In the genomic region with DNA sequence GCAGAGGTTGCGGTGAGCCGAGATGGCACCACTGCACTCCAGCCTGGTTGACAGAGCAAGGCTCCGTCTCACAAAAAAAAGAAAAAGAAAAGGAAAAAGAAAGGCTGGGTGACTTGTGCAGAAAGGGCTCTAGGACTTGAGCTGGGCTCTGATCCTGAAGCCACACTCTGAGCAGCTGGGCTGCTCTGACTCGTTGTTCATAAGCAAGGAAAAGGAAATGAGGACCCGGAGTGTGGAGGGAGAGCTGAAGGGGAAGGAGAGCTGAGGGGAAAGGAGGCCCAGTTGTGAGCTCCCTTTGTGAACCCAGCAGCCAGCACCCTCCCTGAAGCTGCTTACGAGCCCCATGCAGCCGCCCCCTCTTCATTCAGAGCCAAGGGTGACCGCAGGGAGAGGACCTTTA, we compare ENCODE assay signal across 9 cellular contexts. TPM values are rescaled to one million over a fixed set of nuclear protein-coding genes. Genes with fewer than 3 reads are reported as not detected.
DNase-seq lines count a peak whose midpoint lies in the region; TF ChIP-seq lines count a peak whose summit lies in the region.
"Had no signal": no experiment of that assay in that cellular context is flagged by ENCODE, and none has a peak within 500 bp of the region (broad histone marks: within the 10 kb centered on the region; RNA-seq: fewer than 3 reads in every experiment).

No MANE protein-coding gene starts in this region.

- H3K9me3 Mint-ChIP-seq in activated naive CD4-positive, alpha-beta T cell treated with anti-CD3 and anti-CD28 coated beads for 36 hours, result no peaks in the 10 kb centered on the region
- no peaks in the 10 kb centered on the region for H3K9me3 Mint-ChIP-seq in activated T-helper 2 cell treated with anti-CD3 and anti-CD28 coated beads, Interferon-gamma antibody, Interleukin-2, Interleukin-4, amounts not matched to agents 10 μg/mL and 5 μg/mL and 100 μg/mL, durations not matched to agents 14 hours and 24 hours and 36 hours
- H3K9me3 Mint-ChIP-seq in mesothelial cell of epicardium (no peaks in the 10 kb centered on the region), osteocyte (ENCODE audit: unreplicated experiment) (no peaks in the 10 kb centered on the region)

- peak overlapping the region; percentile 82 for H3K27ac Mint-ChIP-seq in activated naive CD4-positive, alpha-beta T cell treated with anti-CD3 and anti-CD28 coated beads for 36 hours
- H3K27ac Mint-ChIP-seq in activated T-helper 2 cell treated with anti-CD3 and anti-CD28 coated beads, Interferon-gamma antibody, Interleukin-2, Interleukin-4, amounts not matched to agents 10 μg/mL and 5 μg/mL and 100 μg/mL, durations not matched to agents 14 hours and 24 hours and 36 hours, result peak overlapping the region; percentile 82
- peak overlapping the region; percentile 47 for H3K27ac Mint-ChIP-seq in mesothelial cell of epicardium
- no peak overlapping the region for H3K27ac Mint-ChIP-seq in osteocyte (ENCODE audit: unreplicated experiment)

- H3K4me1 Mint-ChIP-seq in activated naive CD4-positive, alpha-beta T cell treated with anti-CD3 and anti-CD28 coated beads for 36 hours (ENCODE audit: low read depth), result peaks cover 40% of the 10 kb centered on the region
- H3K4me1 Mint-ChIP-seq in activated T-helper 2 cell treated with anti-CD3 and anti-CD28 coated beads, Interferon-gamma antibody, Interleukin-2, Interleukin-4, amounts not matched to agents 10 μg/mL and 5 μg/mL and 100 μg/mL, durations not matched to agents 14 hours and 24 hours and 36 hours (ENCODE audit: low read depth), result peaks cover 20% of the 10 kb centered on the region
- peaks cover 6% of the 10 kb centered on the region for H3K4me1 Mint-ChIP-seq in mesothelial cell of epicardium
- peaks cover 7% of the 10 kb centered on the region for H3K4me1 Mint-ChIP-seq in osteocyte (ENCODE audit: unreplicated experiment)

- TF ChIP-seq CTCF in mesothelial cell of epicardium (IDR thresholded peaks at IDR 0.05; ENCODE audit: unreplicated experiment) (no peak), tibial artery (IDR thresholded peaks at IDR 0.05) (no peak), osteocyte (IDR thresholded peaks at IDR 0.05) (no peak)

- peaks cover 7% of the 10 kb centered on the region for H3K36me3 Mint-ChIP-seq in activated naive CD4-positive, alpha-beta T cell treated with anti-CD3 and anti-CD28 coated beads for 36 hours (ENCODE audit: low read depth)
- H3K36me3 Mint-ChIP-seq in activated T-helper 2 cell treated with anti-CD3 and anti-CD28 coated beads, Interferon-gamma antibody, Interleukin-2, Interleukin-4, amounts not matched to agents 10 μg/mL and 5 μg/mL and 100 μg/mL, durations not matched to agents 14 hours and 24 hours and 36 hours (ENCODE audit: low read depth), result peaks cover 17% of the 10 kb centered on the region
- H3K36me3 Mint-ChIP-seq in mesothelial cell of epicardium, result peaks cover 12% of the 10 kb centered on the region
- H3K36me3 Mint-ChIP-seq in osteocyte (ENCODE audit: unreplicated experiment), result peaks cover 2% of the 10 kb centered on the region

- no peak overlapping the region for H3K4me3 Mint-ChIP-seq in activated naive CD4-positive, alpha-beta T cell treated with anti-CD3 and anti-CD28 coated beads for 36 hours
- peak overlapping the region; percentile 21 for H3K4me3 Mint-ChIP-seq in activated T-helper 2 cell treated with anti-CD3 and anti-CD28 coated beads, Interferon-gamma antibody, Interleukin-2, Interleukin-4, amounts not matched to agents 10 μg/mL and 5 μg/mL and 100 μg/mL, durations not matched to agents 14 hours and 24 hours and 36 hours (ENCODE audit: low read depth)
- no peak overlapping the region for H3K4me3 Mint-ChIP-seq in mesothelial cell of epicardium
- H3K4me3 Mint-ChIP-seq in osteocyte (ENCODE audit: unreplicated experiment), result no peak overlapping the region

- intact Hi-C loops in activated naive CD4-positive, alpha-beta T cell treated with anti-CD3 and anti-CD28 coated beads for 36 hours (cut with micrococcal nuclease), result loop anchor here (2.0 to 5.0 kb wide), 3 partner anchors 14 to 180 kb away; partner anchors contain the start of genes GCAT and GGA1
- intact Hi-C loops in activated T-helper 2 cell treated with anti-CD3 and anti-CD28 coated beads, Interferon-gamma antibody, Interleukin-2, Interleukin-4, amounts not matched to agents 10 μg/mL and 5 μg/mL and 100 μg/mL, durations not matched to agents 14 hours and 24 hours and 36 hours (cut with micrococcal nuclease), result loop anchor here (2.0 kb wide), 1 partner anchor 18 kb away; the partner anchor contains the start of gene GGA1
- intact Hi-C loops in tibial artery (cut with DNase I; ENCODE audit: low total_unique reads), result no loop called here

- CTCF ChIA-PET in activated naive CD4-positive, alpha-beta T cell treated with anti-CD3 and anti-CD28 coated beads for 36 hours (lab: Charles Lee), result interaction anchor here (0.6 to 6.3 kb wide), 8 partner anchors 10 to 236 kb away, joined by 3 to 77 read pairs (median 5); partner anchors contain the start of genes GGA1 and PDXP

- DNase-seq in activated naive CD4-positive, alpha-beta T cell treated with anti-CD3 and anti-CD28 coated beads for 36 hours, result no peak
- DNase-seq in activated naive CD4-positive, alpha-beta T cell treated with anti-CD3 and anti-CD28 coated beads, Interleukin-2, amount 50 U/mL, for 16 hours, result no peak
- DNase-seq in activated T-helper 2 cell treated with anti-CD3 and anti-CD28 coated beads, Interferon-gamma antibody, Interleukin-2, Interleukin-4, amounts not matched to agents 10 μg/mL and 5 μg/mL and 100 μg/mL, durations not matched to agents 14 hours and 24 hours and 36 hours (ENCODE audit: low spot score), result no peak
- DNase-seq in mesothelial cell of epicardium (ENCODE audit: low spot score in 2 of 2, unreplicated experiment in 2 of 2), result no peak
- no peak for DNase-seq in tibial artery
- no peak for DNase-seq in osteocyte (ENCODE audit: extremely low spot score, unreplicated experiment)
- DNase-seq in kidney glomerular epithelial cell (lab: John Stamatoyannopoulos, UW), result no peak
- DNase-seq in NCI-H1092 treated with DMSO at 0.1 percent for 48 hours (lab: John Stamatoyannopoulos, UW), result no peak
- DNase-seq: NCI-H1694 had no signal

- H3K9me3 ChIP-seq in tibial artery, result no peaks in the 10 kb centered on the region

- H3K27ac ChIP-seq in tibial artery, result peak overlapping the region; percentile 58 to 75

- H3K36me3 ChIP-seq in tibial artery, result peaks cover 5 to 79% (median 38%) of the 10 kb centered on the region in 3 donors

- no peaks in the 10 kb centered on the region for H3K27me3 Mint-ChIP-seq in activated naive CD4-positive, alpha-beta T cell treated with anti-CD3 and anti-CD28 coated beads for 36 hours (ENCODE audit: low read depth)
- H3K27me3 Mint-ChIP-seq in activated T-helper 2 cell treated with anti-CD3 and anti-CD28 coated beads, Interferon-gamma antibody, Interleukin-2, Interleukin-4, amounts not matched to agents 10 μg/mL and 5 μg/mL and 100 μg/mL, durations not matched to agents 14 hours and 24 hours and 36 hours (ENCODE audit: low read depth), result no peaks in the 10 kb centered on the region
- H3K27me3 Mint-ChIP-seq in mesothelial cell of epicardium (ENCODE audit: low read depth) (no peaks in the 10 kb centered on the region), osteocyte (ENCODE audit: unreplicated experiment) (no peaks in the 10 kb centered on the region)

- no peak overlapping the region for H3K4me3 ChIP-seq in tibial artery

- peaks cover 0 to 26% (median 14%) of the 10 kb centered on the region in 4 donors for H3K4me1 ChIP-seq in tibial artery

- H3K27me3 ChIP-seq in tibial artery, result no peaks in the 10 kb centered on the region

RNA-seq across cellular contexts. Expression of gene SH3BP1, which starts 12.4 kb away (rescaled TPM):
- 10 to 100 TPM; 45.9 to 51.0 TPM for total RNA-seq in activated naive CD4-positive, alpha-beta T cell treated with anti-CD3 and anti-CD28 coated beads for 36 hours
- total RNA-seq in activated T-helper 2 cell treated with anti-CD3 and anti-CD28 coated beads, Interferon-gamma antibody, Interleukin-2, Interleukin-4, amounts not matched to agents 10 μg/mL and 5 μg/mL and 100 μg/mL, durations not matched to agents 14 hours and 24 hours and 36 hours, result 117 and 122 TPM in 2 replicates
- 30.0 to 33.0 TPM (median 31.9 TPM) in 3 replicates for total RNA-seq in mesothelial cell of epicardium
- 6.9 and 8.3 TPM in 2 replicates for total RNA-seq in osteocyte

RNA-seq across cellular contexts. Expression of gene GGA1, which starts 18.5 kb away (rescaled TPM):
- total RNA-seq in activated naive CD4-positive, alpha-beta T cell treated with anti-CD3 and anti-CD28 coated beads for 36 hours, result 10 to 100 TPM; 46.1 to 49.1 TPM
- total RNA-seq in activated T-helper 2 cell treated with anti-CD3 and anti-CD28 coated beads, Interferon-gamma antibody, Interleukin-2, Interleukin-4, amounts not matched to agents 10 μg/mL and 5 μg/mL and 100 μg/mL, durations not matched to agents 14 hours and 24 hours and 36 hours, result 69.3 and 71.2 TPM in 2 replicates
- total RNA-seq in mesothelial cell of epicardium, result 96.6 to 107 TPM (median 96.6 TPM) in 3 replicates
- 50.0 and 56.1 TPM in 2 replicates for total RNA-seq in osteocyte

RNA-seq across cellular contexts. Expression of gene PDXP, which starts 31.4 kb away (rescaled TPM):
- total RNA-seq in activated naive CD4-positive, alpha-beta T cell treated with anti-CD3 and anti-CD28 coated beads for 36 hours, result 10 to 100 TPM; 17.4 to 19.2 TPM
- 40.1 and 41.9 TPM in 2 replicates for total RNA-seq in activated T-helper 2 cell treated with anti-CD3 and anti-CD28 coated beads, Interferon-gamma antibody, Interleukin-2, Interleukin-4, amounts not matched to agents 10 μg/mL and 5 μg/mL and 100 μg/mL, durations not matched to agents 14 hours and 24 hours and 36 hours
- total RNA-seq in mesothelial cell of epicardium, result 15.6 to 16.5 TPM (median 16.1 TPM) in 3 replicates
- 16.5 and 16.6 TPM in 2 replicates for total RNA-seq in osteocyte

RNA-seq across cellular contexts. Expression of gene LGALS2, which starts 47.2 kb away (rescaled TPM):
- not detected for total RNA-seq in activated naive CD4-positive, alpha-beta T cell treated with anti-CD3 and anti-CD28 coated beads for 36 hours
- total RNA-seq in activated T-helper 2 cell treated with anti-CD3 and anti-CD28 coated beads, Interferon-gamma antibody, Interleukin-2, Interleukin-4, amounts not matched to agents 10 μg/mL and 5 μg/mL and 100 μg/mL, durations not matched to agents 14 hours and 24 hours and 36 hours, result not detected in 2 replicates
- total RNA-seq in mesothelial cell of epicardium (0.43 to 0.64 TPM (median 0.54 TPM) in 3 replicates), osteocyte (not detected in 2 replicates)

RNA-seq across cellular contexts. Expression of gene LGALS1, which starts 48.3 kb away (rescaled TPM):
- 10 to 100 TPM; 62.7 to 70.2 TPM for total RNA-seq in activated naive CD4-positive, alpha-beta T cell treated with anti-CD3 and anti-CD28 coated beads for 36 hours
- 892 and 921 TPM in 2 replicates for total RNA-seq in activated T-helper 2 cell treated with anti-CD3 and anti-CD28 coated beads, Interferon-gamma antibody, Interleukin-2, Interleukin-4, amounts not matched to agents 10 μg/mL and 5 μg/mL and 100 μg/mL, durations not matched to agents 14 hours and 24 hours and 36 hours
- total RNA-seq in mesothelial cell of epicardium (238 to 262 TPM (median 242 TPM) in 3 replicates), osteocyte (1,199 and 1,246 TPM in 2 replicates)
